Comparison of ENCODE assay signal across 26 cellular contexts in the genomic region with DNA sequence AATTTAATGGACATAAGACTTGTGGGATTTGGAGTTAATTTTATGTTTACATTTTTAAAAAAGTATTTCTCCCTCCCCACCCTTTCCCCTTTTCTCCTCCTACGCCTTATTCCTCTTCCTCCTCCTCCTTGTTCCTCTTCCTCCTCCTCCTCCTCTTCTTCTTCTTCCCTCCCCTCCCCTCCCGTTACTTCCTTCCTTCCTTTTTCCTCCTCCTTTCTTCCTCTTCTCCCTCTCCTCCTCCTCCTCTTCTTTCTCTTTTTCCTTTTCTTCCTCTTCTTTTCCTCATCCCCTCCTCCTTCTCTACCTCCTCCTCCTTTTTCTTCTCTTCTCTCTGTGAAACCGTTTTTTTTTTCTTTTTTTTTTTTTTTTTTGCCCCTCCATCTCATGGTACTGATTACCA.
A peak's percentile ranks its signal among the peaks of the same experiment; 100 is the strongest.
DNase-seq lines count a peak whose midpoint lies in the region; ATAC-seq, FAIRE-seq and TF ChIP-seq lines count a peak whose summit lies in the region.
"Had no signal": no experiment of that assay in that cellular context is flagged by ENCODE, and none has a peak within 500 bp of the region (broad histone marks: within the 10 kb centered on the region; RNA-seq: fewer than 3 reads in every experiment).

No MANE protein-coding gene starts in this region.

- DNase-seq in HepG2 (ENCODE audit: low spot score) (no peak), right lobe of liver (no peak), WTC11 (ENCODE audit: low spot score) (no peak), glutamatergic neuron (no peak)
- DNase-seq: AML-193; C1 segment of cervical spinal cord; CD4-positive, alpha-beta memory T cell; CD4-positive, CD25-positive, alpha-beta regulatory T cell; CD8-positive, alpha-beta memory T cell; COR-L47; DMS 273 treated with DMSO at 0.1 percent for 48 hours; DMS153; DMS53; DMS79; DND-41; EL; GDM1 had no signal

- H4K20me1 ChIP-seq in HepG2 (ENCODE audit: insufficient read depth, low read length), result no peaks in the 10 kb centered on the region; the same call in 1 of the 2 replicates

- 3% methylated on average over 2 of the region's 3 CpGs for WGBS in HepG2 (ENCODE audit: low lambda C conversion rate)
- 56% methylated on average over 3 of the region's 3 CpGs for WGBS in right lobe of liver (ENCODE audit: insufficient coverage, low coverage, low lambda C conversion rate, missing lambda C conversion rate)

- no peak overlapping the region for H2AFZ ChIP-seq in HepG2 (ENCODE audit: low read length)

- no peaks in the 10 kb centered on the region for H3K27me3 ChIP-seq in HepG2 (ENCODE audit: control insufficient read depth in 1 of 2, insufficient read depth in 2 of 2, low read length in 2 of 2)
- no peaks in the 10 kb centered on the region for H3K27me3 ChIP-seq in right lobe of liver

- H3K36me3 Mint-ChIP-seq in WTC11 (no peaks in the 10 kb centered on the region), glutamatergic neuron (ENCODE audit: unreplicated experiment) (no peaks in the 10 kb centered on the region)
- H3K36me3 Mint-ChIP-seq: CD14-positive monocyte; CD4-positive, alpha-beta memory T cell; CD4-positive, CD25-positive, alpha-beta regulatory T cell; CD8-positive, alpha-beta memory T cell had no signal

- TF ChIP-seq CTCF in HepG2 (CRISPR knock-in tag; IDR thresholded peaks at IDR 0.05) (no peak), right lobe of liver (IDR thresholded peaks at IDR 0.05) (no peak), WTC11 (IDR thresholded peaks at IDR 0.05) (no peak), glutamatergic neuron (IDR thresholded peaks at IDR 0.05; ENCODE audit: partially characterized antibody, unreplicated experiment) (no peak)

- no TSS peak for BruUV-seq in HepG2 (replicated peaks; lab: Mats Ljungman, UMichigan)

- H3K4me1 Mint-ChIP-seq in WTC11 (no peaks in the 10 kb centered on the region), glutamatergic neuron (ENCODE audit: low read depth, unreplicated experiment) (no peaks in the 10 kb centered on the region)
- H3K4me1 Mint-ChIP-seq: B cell; CD4-positive, alpha-beta memory T cell; CD4-positive, CD25-positive, alpha-beta regulatory T cell; CD8-positive, alpha-beta memory T cell had no signal

- no peak overlapping the region for H3K9ac ChIP-seq in HepG2 (ENCODE audit: insufficient read depth, low read depth, low read length)

- H3K79me2 ChIP-seq in HepG2 (ENCODE audit: insufficient read depth, low read length), result no peaks in the 10 kb centered on the region

- H3K9me3 Mint-ChIP-seq in WTC11 (no peaks in the 10 kb centered on the region), glutamatergic neuron (ENCODE audit: unreplicated experiment) (no peaks in the 10 kb centered on the region)
- H3K9me3 Mint-ChIP-seq: CD4-positive, alpha-beta memory T cell had no signal

- H3K27ac ChIP-seq in HepG2 (ENCODE audit: extremely low read length, insufficient read depth, low read length), result no peak overlapping the region
- no peak overlapping the region for H3K27ac ChIP-seq in right lobe of liver
- H3K27ac ChIP-seq: 22Rv1, A549 had no signal

- POLR2A ChIA-PET in HepG2 (lab: Yijun Ruan, JAX), result no interaction called here
- POLR2A ChIA-PET in WTC11 (lab: Charles Lee), result no interaction called here

- FAIRE-seq in HepG2 (lab: Jason Lieb, UNC), result no peak
- FAIRE-seq: A549, GM12878, GM12892, GM18507, GM19239 had no signal

- TF ChIP-seq RAD21 in HepG2 (CRISPR knock-in tag; IDR thresholded peaks at IDR 0.05), result no peak

- H3K4me3 Mint-ChIP-seq in WTC11 (no peak overlapping the region), glutamatergic neuron (ENCODE audit: unreplicated experiment) (no peak overlapping the region)
- H3K4me3 Mint-ChIP-seq: B cell; CD14-positive monocyte; CD4-positive, alpha-beta memory T cell; CD4-positive, CD25-positive, alpha-beta regulatory T cell; CD8-positive, alpha-beta memory T cell had no signal

- no peak for ATAC-seq in HepG2
- no peak for ATAC-seq in right lobe of liver
- no peak for ATAC-seq in WTC11
- ATAC-seq in GM21786 (IDR thresholded peaks at IDR 0.05; ENCODE audit: unreplicated experiment), result no peak
- ATAC-seq: A549, GM12878 had no signal

- H3K36me3 ChIP-seq in HepG2 (replicated peaks in 1 of 2; ENCODE audit: control insufficient read depth in 1 of 2, insufficient read depth in 2 of 2, low read length in 2 of 2) (no peaks in the 10 kb centered on the region), right lobe of liver (no peaks in the 10 kb centered on the region)

- intact Hi-C loops in HepG2 (cut with micrococcal nuclease; ENCODE audit: unreplicated experiment) (no loop called here), right lobe of liver (cut with DNase I) (no loop called here)

- no peak for TF ChIP-seq POLR2A in HepG2 (IDR thresholded peaks at IDR 0.05; ENCODE audit: insufficient read depth in 1 of 2, low read depth in 2 of 2, low read length in 2 of 2)
- TF ChIP-seq POLR2A in right lobe of liver (IDR thresholded peaks at IDR 0.05), result no peak

- CTCF ChIA-PET in HepG2 (lab: Yijun Ruan, JAX; ENCODE audit: low intra/inter-chr PET ratio, low total read pairs), result no interaction called here
- CTCF ChIA-PET in WTC11 (lab: Charles Lee), result no interaction called here

- H3K4me1 ChIP-seq in HepG2 (ENCODE audit: insufficient read depth, low read length), result no peaks in the 10 kb centered on the region
- no peaks in the 10 kb centered on the region for H3K4me1 ChIP-seq in right lobe of liver

- H3K27ac Mint-ChIP-seq in WTC11 (no peak overlapping the region), glutamatergic neuron (ENCODE audit: unreplicated experiment) (no peak overlapping the region)
- H3K27ac Mint-ChIP-seq: B cell; CD14-positive monocyte; CD4-positive, alpha-beta memory T cell; CD8-positive, alpha-beta memory T cell had no signal

- H3K27me3 Mint-ChIP-seq in WTC11 (ENCODE audit: low read depth) (no peaks in the 10 kb centered on the region), glutamatergic neuron (ENCODE audit: unreplicated experiment) (no peaks in the 10 kb centered on the region)

- no peak overlapping the region for H3K4me2 ChIP-seq in HepG2 (ENCODE audit: low read depth, low read length)
- H3K4me2 ChIP-seq: A549 had no signal

- TF ChIP-seq EP300 in HepG2 (IDR thresholded peaks at IDR 0.05; ENCODE audit: low read depth in 2 of 2, low read length in 2 of 2) (no peak), HepG2 (CRISPR knock-in tag; IDR thresholded peaks at IDR 0.05; ENCODE audit: borderline replicate concordance) (no peak)

- H3K9me3 ChIP-seq in HepG2 (ENCODE audit: low read length) (no peaks in the 10 kb centered on the region), right lobe of liver (no peaks in the 10 kb centered on the region)
- H3K9me3 ChIP-seq: A549 had no signal

- in situ Hi-C loops in HepG2 (cut with HindIII; ENCODE audit: extremely low pct_ligation_motif_present, low pct_unique_long_range_greater_than_20kb), result no loop called here

- H3K4me3 ChIP-seq in HepG2 (replicated peaks in 1 of 3; ENCODE audit: insufficient read depth in 1 of 3, low read depth in 2 of 3, low read length in 3 of 3) (no peak overlapping the region), right lobe of liver (no peak overlapping the region)
- H3K4me3 ChIP-seq: A549, GM12878 had no signal

TF ChIP-seq in HepG2, 621 proteins besides CTCF, POLR2A, EP300 and RAD21:
- TF ChIP-seq ZNF879 (CRISPR knock-in tag; IDR thresholded peaks at IDR 0.05), result no peak
- 0 out of 2 replicates have a peak, but pooled peaks have one; percentile 37 for TF ChIP-seq PCBP1 (IDR thresholded peaks at IDR 0.05; ENCODE audit: borderline replicate concordance, low read depth, low read length)
- peak; percentile 84 for TF ChIP-seq HNRNPK (IDR thresholded peaks at IDR 0.05; ENCODE audit: low read depth, low read length, poor library complexity, severe bottlenecking)

TF ChIP-seq in WTC11, 78 proteins besides CTCF, POLR2A, EP300 and RAD21:
- no peak for TF ChIP-seq CBFB (CRISPR knock-in tag; IDR thresholded peaks at IDR 0.05; ENCODE audit: low read depth)
- TF ChIP-seq, protein P1, sequence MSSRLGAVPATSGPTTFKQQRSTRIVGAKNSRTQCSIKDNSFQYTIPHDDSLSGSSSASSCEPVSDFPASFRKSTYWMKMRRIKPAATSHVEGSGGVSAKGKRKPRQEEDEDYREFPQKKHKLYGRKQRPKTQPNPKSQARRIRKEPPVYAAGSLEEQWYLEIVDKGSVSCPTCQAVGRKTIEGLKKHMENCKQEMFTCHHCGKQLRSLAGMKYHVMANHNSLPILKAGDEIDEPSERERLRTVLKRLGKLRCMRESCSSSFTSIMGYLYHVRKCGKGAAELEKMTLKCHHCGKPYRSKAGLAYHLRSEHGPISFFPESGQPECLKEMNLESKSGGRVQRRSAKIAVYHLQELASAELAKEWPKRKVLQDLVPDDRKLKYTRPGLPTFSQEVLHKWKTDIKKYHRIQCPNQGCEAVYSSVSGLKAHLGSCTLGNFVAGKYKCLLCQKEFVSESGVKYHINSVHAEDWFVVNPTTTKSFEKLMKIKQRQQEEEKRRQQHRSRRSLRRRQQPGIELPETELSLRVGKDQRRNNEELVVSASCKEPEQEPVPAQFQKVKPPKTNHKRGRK (CRISPR knock-in tag; IDR thresholded peaks at IDR 0.05; ENCODE audit: borderline replicate concordance), result 0 out of 2 replicates have a peak, but pooled peaks have one; percentile 19
TF ChIP-seq in WTC11: peak in this region for 1.
